In genomic region chr13:109836629-109837607, GRCh38 we compare ENCODE assay signal across 14 cellular contexts. TPM values are rescaled to one million over a fixed set of nuclear protein-coding genes. Genes with fewer than 3 reads are reported as not detected.
DNase-seq lines count a peak whose midpoint lies in the region; ATAC-seq lines count a peak whose summit lies in the region.
"Had no signal": no experiment of that assay in that cellular context is flagged by ENCODE, and none has a peak within 500 bp of the region (broad histone marks: within the 10 kb centered on the region; RNA-seq: fewer than 3 reads in every experiment).

No MANE protein-coding gene starts in this region.

- H3K27ac Mint-ChIP-seq in activated T-cell treated with anti-CD3 and anti-CD28 coated beads, Interleukin-2, amount 50 U/mL, for 72 hours: no peak overlapping the region
- H3K27ac Mint-ChIP-seq: activated B cell treated with CpG ODN at 0.5 μM for 24 hours; activated naive CD8-positive, alpha-beta T cell treated with anti-CD3 and anti-CD28 coated beads, Interleukin-2, amount 10 ng/mL, durations not matched to agents 7 days and 5 days; effector memory CD8-positive, alpha-beta T cell had no signal

- H3K9me3 Mint-ChIP-seq in activated T-cell treated with anti-CD3 and anti-CD28 coated beads, Interleukin-2, amount 50 U/mL, for 72 hours: no peaks in the 10 kb centered on the region
- H3K9me3 Mint-ChIP-seq: activated B cell treated with CpG ODN at 0.5 μM for 24 hours; activated naive CD8-positive, alpha-beta T cell treated with anti-CD3 and anti-CD28 coated beads, Interleukin-2, amount 10 ng/mL, durations not matched to agents 7 days and 5 days had no signal

- peaks cover 10% of the 10 kb centered on the region for H3K4me1 Mint-ChIP-seq in activated T-cell treated with anti-CD3 and anti-CD28 coated beads, Interleukin-2, amount 50 U/mL, for 72 hours (ENCODE audit: low read depth)
- H3K4me1 Mint-ChIP-seq: activated B cell treated with CpG ODN at 0.5 μM for 24 hours had no signal

- peak; percentile 87 for DNase-seq in DMS153 (lab: John Stamatoyannopoulos, UW)
- DNase-seq in islet precursor cell: peak; percentile 66
- DNase-seq in NOMO-1 (lab: John Stamatoyannopoulos, UW; ENCODE audit: unreplicated experiment in 2 of 2): no peak
- DNase-seq in SKM-1 treated with dmso at 0.1 percent for 144 hours (lab: John Stamatoyannopoulos, UW; ENCODE audit: unreplicated experiment): no peak
- DNase-seq in UCSD-AML1 (lab: John Stamatoyannopoulos, UW; ENCODE audit: unreplicated experiment): no peak
- no peak for DNase-seq in activated T-cell treated with anti-CD3 and anti-CD28 coated beads, Interleukin-2, amount 50 U/mL, for 72 hours
- DNase-seq: activated B cell treated with CpG ODN at 0.5 μM for 24 hours; activated naive CD8-positive, alpha-beta T cell treated with anti-CD3 and anti-CD28 coated beads, Interleukin-2, amount 10 ng/mL, durations not matched to agents 7 days and 5 days; effector memory CD8-positive, alpha-beta T cell; MM.1S; posterior cingulate gyrus had no signal

- H3K27me3 Mint-ChIP-seq in activated T-cell treated with anti-CD3 and anti-CD28 coated beads, Interleukin-2, amount 50 U/mL, for 72 hours (ENCODE audit: low read depth): peaks cover 25% of the 10 kb centered on the region

- no peaks in the 10 kb centered on the region for H3K36me3 Mint-ChIP-seq in activated T-cell treated with anti-CD3 and anti-CD28 coated beads, Interleukin-2, amount 50 U/mL, for 72 hours (ENCODE audit: insufficient read depth in 2 of 2)
- H3K36me3 Mint-ChIP-seq: activated naive CD8-positive, alpha-beta T cell treated with anti-CD3 and anti-CD28 coated beads, Interleukin-2, amount 10 ng/mL, durations not matched to agents 7 days and 5 days had no signal

- peak; percentile 79 for ATAC-seq in GM21515 (IDR thresholded peaks at IDR 0.05; ENCODE audit: unreplicated experiment)
- ATAC-seq in HG03469 (IDR thresholded peaks at IDR 0.05; ENCODE audit: unreplicated experiment): peak; percentile 47
- ATAC-seq in activated T-cell treated with anti-CD3 and anti-CD28 coated beads, Interleukin-2, amount 50 U/mL, for 72 hours (replicated peaks in 1 of 2): no peak
- ATAC-seq: effector memory CD8-positive, alpha-beta T cell; Panc1 had no signal

- no peak overlapping the region for H3K4me3 Mint-ChIP-seq in activated T-cell treated with anti-CD3 and anti-CD28 coated beads, Interleukin-2, amount 50 U/mL, for 72 hours
- H3K4me3 Mint-ChIP-seq: activated B cell treated with CpG ODN at 0.5 μM for 24 hours; activated naive CD8-positive, alpha-beta T cell treated with anti-CD3 and anti-CD28 coated beads, Interleukin-2, amount 10 ng/mL, durations not matched to agents 7 days and 5 days; effector memory CD8-positive, alpha-beta T cell had no signal

RNA-seq across cellular contexts. Expression of gene IRS2, which starts 50.5 kb away (rescaled TPM):
- 1 to 10 TPM; 5.4 to 5.6 TPM for total RNA-seq in activated T-cell treated with anti-CD3 and anti-CD28 coated beads, Interleukin-2, amount 50 U/mL, for 72 hours

Comparison
In these comparisons a context has a peak if more than half of its experiments do, and no peak if none do; other contexts are left out.
1. DNase-seq: peak in DMS153 (single experiment) and islet precursor cell (single experiment); none in NOMO-1 (0 of 2), SKM-1 treated with dmso at 0.1 percent for 144 hours (single experiment), UCSD-AML1 (single experiment) and activated T-cell treated with anti-CD3 and anti-CD28 coated beads, Interleukin-2, amount 50 U/mL, for 72 hours (0 of 2).
2. ATAC-seq: peak in GM21515 (single experiment) and HG03469 (single experiment); none in activated T-cell treated with anti-CD3 and anti-CD28 coated beads, Interleukin-2, amount 50 U/mL, for 72 hours (0 of 2).